14 cellular contexts compared by ENCODE assay signal in the genomic region with DNA sequence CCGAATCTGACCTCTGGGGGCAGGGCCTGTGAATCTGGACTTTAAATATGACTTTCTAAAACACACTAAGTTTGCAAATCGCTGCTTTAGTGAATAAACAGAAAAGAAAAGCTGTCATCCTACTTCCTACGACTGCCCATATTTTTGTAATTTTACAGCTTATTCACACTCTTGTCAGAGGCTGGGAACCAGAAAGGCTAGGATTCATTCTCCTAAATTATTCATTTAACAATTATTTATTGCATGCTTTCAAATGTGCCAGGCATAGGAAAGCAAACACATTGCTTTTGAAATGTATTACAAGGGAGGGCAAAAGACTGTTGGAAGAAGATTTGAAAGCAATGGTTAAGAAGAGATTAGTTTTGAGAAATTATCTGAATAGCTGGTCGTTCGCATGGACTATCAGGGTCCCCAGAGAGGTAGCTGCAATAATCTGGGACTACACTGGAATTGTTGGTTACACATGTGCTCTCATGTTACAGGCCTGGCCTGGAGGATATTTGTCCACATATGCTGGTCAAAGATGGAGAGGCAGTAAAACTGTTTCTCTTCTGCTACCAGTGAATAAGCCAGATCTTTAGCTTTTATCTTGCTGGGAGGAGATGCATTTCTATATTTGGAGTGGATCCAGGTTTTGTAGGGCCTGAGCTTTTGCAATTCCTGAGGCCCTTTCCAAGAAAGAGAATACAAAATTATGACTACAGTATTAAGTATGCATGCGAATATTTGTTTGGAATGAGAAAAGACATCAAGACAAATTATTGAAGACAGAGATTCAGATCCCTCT. TPM values are rescaled to one million over a fixed set of nuclear protein-coding genes. Genes with fewer than 3 reads are reported as not detected.
DNase-seq lines count a peak whose midpoint lies in the region; ATAC-seq and TF ChIP-seq lines count a peak whose summit lies in the region.
"Had no signal": no experiment of that assay in that cellular context is flagged by ENCODE, and none has a peak within 500 bp of the region (broad histone marks: within the 10 kb centered on the region; RNA-seq: fewer than 3 reads in every experiment).

No MANE protein-coding gene starts in this region.

- ATAC-seq in left ventricle myocardium superior, result peak; percentile 75
- no peak for ATAC-seq in GM18861 (IDR thresholded peaks at IDR 0.05; ENCODE audit: unreplicated experiment)
- no peak for ATAC-seq in GM21390 (IDR thresholded peaks at IDR 0.05; ENCODE audit: unreplicated experiment)
- no peak for ATAC-seq in GM21619 (IDR thresholded peaks at IDR 0.05; ENCODE audit: unreplicated experiment)
- ATAC-seq: mucosa of descending colon had no signal

- H3K4me3 ChIP-seq in astrocyte of the cerebellum (ENCODE audit: low read depth, low read length) (no peak overlapping the region), smooth muscle cell (no peak overlapping the region)
- H3K4me3 ChIP-seq: mucosa of descending colon, tibial nerve had no signal

- H3K27me3 ChIP-seq in smooth muscle cell (ENCODE audit: low read depth), result no peaks in the 10 kb centered on the region
- H3K27me3 ChIP-seq: tibial nerve had no signal

- in situ Hi-C loops in astrocyte of the cerebellum (cut with HindIII; ENCODE audit: low sequenced_read_pairs), result no loop called here

- H3K79me2 ChIP-seq in smooth muscle cell (ENCODE audit: low read depth), result no peaks in the 10 kb centered on the region

- TF ChIP-seq CTCF in HFFc6 (IDR thresholded peaks at IDR 0.05) (no peak), astrocyte of the cerebellum (IDR thresholded peaks at IDR 0.05; ENCODE audit: low read depth, low read length, missing control alignments) (no peak), smooth muscle cell (IDR thresholded peaks at IDR 0.05; ENCODE audit: borderline replicate concordance, insufficient read depth, poor library complexity, severe bottlenecking) (no peak)

- no peaks in the 10 kb centered on the region for H3K9me3 Mint-ChIP-seq in HFFc6

- H3K27me3 Mint-ChIP-seq in HFFc6 (ENCODE audit: insufficient read depth), result no peaks in the 10 kb centered on the region

- H3K4me1 ChIP-seq in smooth muscle cell (ENCODE audit: low read depth), result peaks cover 4% of the 10 kb centered on the region

- intact Hi-C loops in left ventricle myocardium superior (cut with micrococcal nuclease), result no loop called here

- H3K4me1 Mint-ChIP-seq in HFFc6 (ENCODE audit: low read depth), result peaks cover 29% of the 10 kb centered on the region

- no peaks in the 10 kb centered on the region for H3K36me3 Mint-ChIP-seq in HFFc6 (ENCODE audit: low read depth)

- H2AFZ ChIP-seq in smooth muscle cell (ENCODE audit: low read depth), result peak overlapping the region; percentile 48

- H3F3A ChIP-seq in smooth muscle cell (ENCODE audit: low read depth), result no peaks in the 10 kb centered on the region

- H3K4me3 Mint-ChIP-seq in HFFc6, result no peak overlapping the region; the same call in 1 of the 2 replicates

- 55% methylated on average over 6 of the region's 6 CpGs for WGBS in smooth muscle cell (ENCODE audit: low lambda C conversion rate)

- peak overlapping the region; percentile 13 for H3K4me2 ChIP-seq in smooth muscle cell

- no peaks in the 10 kb centered on the region for H4K20me1 ChIP-seq in smooth muscle cell (ENCODE audit: low read depth)

- peak overlapping the region; percentile 70; the same call in 1 of the 2 replicates for H3K27ac Mint-ChIP-seq in HFFc6

- no peaks in the 10 kb centered on the region for H3K36me3 ChIP-seq in smooth muscle cell (ENCODE audit: low read depth)
- H3K36me3 ChIP-seq: tibial nerve had no signal

- no peaks in the 10 kb centered on the region for H3K9me3 ChIP-seq in smooth muscle cell (replicated peaks; ENCODE audit: low read depth)
- H3K9me3 ChIP-seq: mucosa of descending colon, tibial nerve had no signal

- DNase-seq in HFFc6 (peak; percentile 76), astrocyte of the cerebellum (ENCODE audit: low read depth) (peak; percentile 5), left ventricle myocardium superior (no peak), smooth muscle cell (lab: John Stamatoyannopoulos, UW; ENCODE audit: unreplicated experiment) (no peak), germinal center (ENCODE audit: low spot score) (no peak)
- DNase-seq: anterior cingulate cortex, GOT3, mucosa of descending colon, NCI-H1417, SHP77 had no signal

- H3K9ac ChIP-seq in smooth muscle cell (ENCODE audit: low read depth), result no peak overlapping the region

- H3K27ac ChIP-seq in smooth muscle cell (ENCODE audit: low read depth), result peak overlapping the region; percentile 45

RNA-seq across cellular contexts. Expression of a gene that starts 29.6 kb away (rescaled TPM):
- 100 to 1,000 TPM; 144 to 254 (median 222) TPM for total RNA-seq in HFFc6 (2021; fragmentation: NEBNext Ultra II Directional; extraction: Animal tissue kit (Norgen Biotek cat#: 25700))
- total RNA-seq in left ventricle myocardium superior, result 82.5 TPM
- total RNA-seq in smooth muscle cell, result 119 and 145 TPM in 2 replicates
- polyA plus RNA-seq in smooth muscle cell, result 73.0 and 111 TPM in 2 replicates

RNA-seq across cellular contexts. Expression of a gene that starts 46.0 kb away (rescaled TPM):
- 10 to 100 TPM; 49.8 to 58.0 (median 52.5) TPM for total RNA-seq in HFFc6 (2021; fragmentation: NEBNext Ultra II Directional; extraction: Animal tissue kit (Norgen Biotek cat#: 25700))
- total RNA-seq in left ventricle myocardium superior (34.9 TPM), smooth muscle cell (27.2 and 28.1 TPM in 2 replicates)
- 15.7 and 18.7 TPM in 2 replicates for polyA plus RNA-seq in smooth muscle cell

Comparison
In these comparisons a context has a peak if more than half of its experiments do, and no peak if none do; other contexts are left out.
1. DNase-seq: peak in HFFc6 (single experiment) and astrocyte of the cerebellum (single experiment); none in left ventricle myocardium superior (single experiment), smooth muscle cell (single experiment) and germinal center (single experiment).